1 cellular context compared by ENCODE assay signal in genomic region chr21:43921979-43922945, GRCh38.
A peak's percentile ranks its signal among the peaks of the same experiment; 100 is the strongest.
TF ChIP-seq lines count a peak whose summit lies in the region.

No MANE protein-coding gene starts in this region.

TF ChIP-seq in K562, 482 proteins besides CTCF, POLR2A, EP300 and RAD21 (continued from another document and continues in another):
- TF ChIP-seq FOS (IDR thresholded peaks at IDR 0.05; ENCODE audit: extremely low read depth, insufficient read length), result peak; percentile 68
- TF ChIP-seq XRCC3 (IDR thresholded peaks at IDR 0.05), result no peak
- no peak for TF ChIP-seq KDM5B (IDR thresholded peaks at IDR 0.05; ENCODE audit: insufficient replicate concordance, low read depth, low read length)
- TF ChIP-seq ZBTB5 (IDR thresholded peaks at IDR 0.05), result no peak
- TF ChIP-seq SMARCA5 (IDR thresholded peaks at IDR 0.05), result no peak
- TF ChIP-seq CHD1 (IDR thresholded peaks at IDR 0.05; ENCODE audit: low read length), result peak; percentile 64
- no peak for TF ChIP-seq CEBPG (CRISPR knock-in tag; IDR thresholded peaks at IDR 0.05)
- no peak for TF ChIP-seq CEBPG (tag; conservative IDR thresholded peaks at IDR 0.05 in 1 of 2, IDR thresholded peaks at IDR 0.05 in 1 of 2)
- TF ChIP-seq LARP7 (IDR thresholded peaks at IDR 0.05), result no peak
- no peak for TF ChIP-seq THRAP3 (IDR thresholded peaks at IDR 0.05; ENCODE audit: borderline replicate concordance)
- TF ChIP-seq PHF8 (IDR thresholded peaks at IDR 0.05; ENCODE audit: borderline replicate concordance, low read length), result peak; percentile 26; the same call in 1 of the 2 replicates
- TF ChIP-seq C11orf30 (IDR thresholded peaks at IDR 0.05; ENCODE audit: low read depth), result no peak
- TF ChIP-seq BRD4 (IDR thresholded peaks at IDR 0.05), result peak; percentile 57
- TF ChIP-seq SP2 (IDR thresholded peaks at IDR 0.05; ENCODE audit: extremely low read depth, low read depth, low read length, poor library complexity, severe bottlenecking), result no peak
- TF ChIP-seq CBX5 (IDR thresholded peaks at IDR 0.05; ENCODE audit: borderline replicate concordance, low read depth), result peak; percentile 4; the same call in 1 of the 2 replicates
- no peak for TF ChIP-seq HNRNPH1 (optimal IDR thresholded peaks at IDR 0.05; ENCODE audit: low read depth, low read length)
- TF ChIP-seq CSDE1 (IDR thresholded peaks at IDR 0.05), result no peak
- TF ChIP-seq MCM5 (IDR thresholded peaks at IDR 0.05; ENCODE audit: low read depth), result no peak
- TF ChIP-seq ZNF699 (CRISPR knock-in tag; IDR thresholded peaks at IDR 0.05; ENCODE audit: insufficient replicate concordance), result no peak
- peak; percentile 99 for TF ChIP-seq MGA (IDR thresholded peaks at IDR 0.05)
- TF ChIP-seq ZKSCAN1 (IDR thresholded peaks at IDR 0.05; ENCODE audit: low read depth, low read length), result no peak
- peak; percentile 97 to 98 for TF ChIP-seq MNT (conservative IDR thresholded peaks at IDR 0.05)
- no peak for TF ChIP-seq NCOA2 (IDR thresholded peaks at IDR 0.05; ENCODE audit: partially characterized antibody in 2 of 2)
- no peak for TF ChIP-seq IRF9 (tag; IDR thresholded peaks at IDR 0.05)
- no peak for TF ChIP-seq CBFB (CRISPR knock-in tag; IDR thresholded peaks at IDR 0.05)
- peak; percentile 66 for TF ChIP-seq GABPA (tag; conservative IDR thresholded peaks at IDR 0.05; ENCODE audit: low read depth)
- TF ChIP-seq IRF2 (CRISPR knock-in tag; IDR thresholded peaks at IDR 0.05), result no peak
- no peak for TF ChIP-seq ZNF324 (CRISPR knock-in tag; IDR thresholded peaks at IDR 0.05)
- TF ChIP-seq CBFA2T3 (IDR thresholded peaks at IDR 0.05), result peak; percentile 87
- no peak for TF ChIP-seq ETS2 (tag; IDR thresholded peaks at IDR 0.05; ENCODE audit: borderline replicate concordance, poor library complexity, severe bottlenecking)
- no peak for TF ChIP-seq SIN3B (IDR thresholded peaks at IDR 0.05; ENCODE audit: low read depth)
- no peak for TF ChIP-seq BDP1 (IDR thresholded peaks at IDR 0.05; ENCODE audit: insufficient read depth, insufficient read length)
- 0 out of 2 replicates have a peak, but pooled peaks have one; percentile 32 for TF ChIP-seq ZNF175 (CRISPR knock-in tag; IDR thresholded peaks at IDR 0.05; ENCODE audit: low read depth)
- TF ChIP-seq ZNF165 (CRISPR knock-in tag; IDR thresholded peaks at IDR 0.05; ENCODE audit: borderline replicate concordance), result no peak
- TF ChIP-seq CHD4 (IDR thresholded peaks at IDR 0.05; ENCODE audit: insufficient read depth, insufficient replicate concordance, low read depth, low read length, poor library complexity, severe bottlenecking), result peak; percentile 68
- peak in 1 of 2 experiments; percentile 85; a peak in 2 of 4 replicates for TF ChIP-seq TBL1XR1 (IDR thresholded peaks at IDR 0.05; ENCODE audit: low read length in 2 of 2)
- no peak for TF ChIP-seq DIDO1 (tag; IDR thresholded peaks at IDR 0.05; ENCODE audit: low read depth)
- TF ChIP-seq MYC (IDR thresholded peaks at IDR 0.05; ENCODE audit: low read depth, low read length), result peak; percentile 98
- peak; percentile 20; the same call in 1 of the 2 replicates for TF ChIP-seq MYC (CRISPR knock-in tag; IDR thresholded peaks at IDR 0.05; ENCODE audit: borderline replicate concordance, low read depth)
- no peak for TF ChIP-seq TSHZ1 (CRISPR knock-in tag; IDR thresholded peaks at IDR 0.05)
- no peak for TF ChIP-seq MIER1 (IDR thresholded peaks at IDR 0.05; ENCODE audit: low read depth)
- TF ChIP-seq CGGBP1 (CRISPR knock-in tag; IDR thresholded peaks at IDR 0.05), result no peak
- TF ChIP-seq FOXP4 (CRISPR knock-in tag; IDR thresholded peaks at IDR 0.05; ENCODE audit: borderline replicate concordance), result no peak
- no peak for TF ChIP-seq SREBF1 (IDR thresholded peaks at IDR 0.05; ENCODE audit: borderline replicate concordance, low read depth, low read length)
